Comparison of ENCODE assay signal across 8 cellular contexts in genomic region chr2:233387667-233388528, GRCh38. TPM values are rescaled to one million over a fixed set of nuclear protein-coding genes. Genes with fewer than 3 reads are reported as not detected.
A peak's percentile ranks its signal among the peaks of the same experiment; 100 is the strongest.
DNase-seq lines count a peak whose midpoint lies in the region; ATAC-seq, FAIRE-seq and TF ChIP-seq lines count a peak whose summit lies in the region.

No MANE protein-coding gene starts in this region.

- H3K4me2 ChIP-seq in H9 (ENCODE audit: insufficient read depth, insufficient read length, low read length) (no peak overlapping the region), astrocyte (ENCODE audit: low read length) (peak overlapping the region; percentile 80)

- H3K79me2 ChIP-seq in H9 (ENCODE audit: insufficient read depth, low read length) (peaks cover 3% of the 10 kb centered on the region; the same call in 1 of the 2 replicates), astrocyte (ENCODE audit: insufficient read depth, low read length) (peaks cover 16% of the 10 kb centered on the region)

- H3K36me3 Mint-ChIP-seq in H9 (ENCODE audit: insufficient read depth in 1 of 3, low read depth in 3 of 3) (peaks cover 5 to 13% (median 6%) of the 10 kb centered on the region in 3 experiments; a peak in 5 of 7 replicates), astrocyte (ENCODE audit: low read depth, unreplicated experiment) (peaks cover 3% of the 10 kb centered on the region)

- TF ChIP-seq CTCF in H9 (conservative IDR thresholded peaks at IDR 0.05): no peak
- TF ChIP-seq CTCF in astrocyte (IDR thresholded peaks at IDR 0.05; ENCODE audit: insufficient read depth, low read depth, low read length): no peak
- no peak for TF ChIP-seq CTCF in kidney (IDR thresholded peaks at IDR 0.05; ENCODE audit: borderline replicate concordance, extremely low read depth, insufficient read depth)
- TF ChIP-seq CTCF in stomach (IDR thresholded peaks at IDR 0.05): no peak

- H3K4me1 Mint-ChIP-seq in H9 (peaks cover 9 to 17% of the 10 kb centered on the region in 2 experiments), astrocyte (ENCODE audit: low read depth, unreplicated experiment) (peaks cover 20% of the 10 kb centered on the region)

- no peak overlapping the region for H3K27ac ChIP-seq in H9 (ENCODE audit: insufficient read length, low read depth, low read length)
- peak overlapping the region; percentile 58 for H3K27ac ChIP-seq in astrocyte (ENCODE audit: low read depth, low read length)
- H3K27ac ChIP-seq in kidney (ENCODE audit: low read depth in 2 of 2, low read length in 2 of 2): peak overlapping the region; percentile 68 to 73
- peak overlapping the region; percentile 52 to 92 (median 80) for H3K27ac ChIP-seq in stomach

- H2BK20ac ChIP-seq in H9 (ENCODE audit: low read depth, low read length, poor library complexity, severe bottlenecking): no peak overlapping the region

- H3K4me3 Mint-ChIP-seq in H9 (no peak overlapping the region), astrocyte (ENCODE audit: unreplicated experiment) (no peak overlapping the region)

- H4K5ac ChIP-seq in H9 (ENCODE audit: insufficient read length, low read depth, low read length): no peak overlapping the region

- H3K9me3 Mint-ChIP-seq in H9: no peaks in the 10 kb centered on the region
- no peaks in the 10 kb centered on the region for H3K9me3 Mint-ChIP-seq in astrocyte (ENCODE audit: unreplicated experiment)

- H3K79me1 ChIP-seq in H9 (ENCODE audit: insufficient read depth, low read depth, low read length, poor library complexity, severe bottlenecking): no peaks in the 10 kb centered on the region

- ATAC-seq in HG03159 (IDR thresholded peaks at IDR 0.05; ENCODE audit: unreplicated experiment): no peak
- no peak for ATAC-seq in GM18858 (IDR thresholded peaks at IDR 0.05; ENCODE audit: unreplicated experiment)
- ATAC-seq in HG03520 (IDR thresholded peaks at IDR 0.05; ENCODE audit: unreplicated experiment): no peak

- no peak overlapping the region for H3K18ac ChIP-seq in H9 (ENCODE audit: insufficient read length, low read depth, low read length)

- no CpG with 5 or more reads among the region's 25 CpGs for WGBS in H9 (ENCODE audit: extremely low coverage, insufficient read length, low lambda C conversion rate)
- WGBS in stomach, 5 donors: 35 to 47% (median 43%) methylated on average over 24 to 25 of the region's 25 CpGs

- no peak for TF ChIP-seq EP300 in stomach (IDR thresholded peaks at IDR 0.05)

- no peak overlapping the region; the same call in 1 of the 2 replicates for H3K14ac ChIP-seq in H9 (ENCODE audit: insufficient read depth, low read length)

- H4K91ac ChIP-seq in H9 (ENCODE audit: insufficient read length, low read depth, low read length): no peak overlapping the region

- intact Hi-C loops in kidney (cut with DNase I): no loop called here
- intact Hi-C loops in stomach (cut with DNase I; ENCODE audit: low total_unique reads): no loop called here

- H2BK5ac ChIP-seq in H9 (ENCODE audit: insufficient read length, low read length): no peak overlapping the region

- no peak overlapping the region for H2BK15ac ChIP-seq in H9 (ENCODE audit: low read depth, low read length)

- H2AK5ac ChIP-seq in H9 (ENCODE audit: insufficient read length, low read length): no peak overlapping the region

- H4K20me1 ChIP-seq in H9 (ENCODE audit: control insufficient read depth, insufficient read depth, insufficient read length) (no peaks in the 10 kb centered on the region), astrocyte (ENCODE audit: insufficient read depth, low read length) (peaks cover 46% of the 10 kb centered on the region)

- H2BK120ac ChIP-seq in H9 (ENCODE audit: low read depth, low read length, poor library complexity, severe bottlenecking): no peak overlapping the region

- FAIRE-seq in astrocyte (lab: Jason Lieb, UNC) (peak; percentile 66), kidney (lab: Jason Lieb, UNC) (no peak)

- no peak overlapping the region for H4K8ac ChIP-seq in H9 (replicated peaks; ENCODE audit: insufficient read length, low read depth, low read length)

- H3K27me3 Mint-ChIP-seq in H9 (ENCODE audit: low read depth) (no peaks in the 10 kb centered on the region), astrocyte (ENCODE audit: low read depth, unreplicated experiment) (no peaks in the 10 kb centered on the region)

- H3K56ac ChIP-seq in H9 (ENCODE audit: insufficient read length, low read depth, low read length): no peak overlapping the region

- no peaks in the 10 kb centered on the region for H3K27me3 ChIP-seq in H9 (ENCODE audit: insufficient read depth, low read length)
- no peaks in the 10 kb centered on the region for H3K27me3 ChIP-seq in astrocyte (ENCODE audit: insufficient read depth, low read length)
- no peaks in the 10 kb centered on the region for H3K27me3 ChIP-seq in stomach

- H3T11ph ChIP-seq in H9 (ENCODE audit: low read length): no peak overlapping the region

- H3K4ac ChIP-seq in H9 (ENCODE audit: low read depth, low read length): no peak overlapping the region

- DNase-seq in H9 (no peak), astrocyte (ENCODE audit: low read depth) (peak; percentile 91), kidney (peak; percentile 94), stomach (peak; percentile 88)
- DNase-seq in activated CD4-positive, alpha-beta T cell treated with anti-CD3 and anti-CD28 coated beads, Interleukin-2, amount 50 U/mL, for 48 hours: no peak

- H3K27ac Mint-ChIP-seq in H9 (peak overlapping the region in 2 of 3 experiments; percentile 36 to 73; a peak in 3 of 7 replicates), astrocyte (ENCODE audit: unreplicated experiment) (no peak overlapping the region)

- H3K4me1 ChIP-seq in H9 (ENCODE audit: insufficient read depth, low read length) (no peaks in the 10 kb centered on the region), astrocyte (ENCODE audit: insufficient read depth, low read length) (peaks cover 23% of the 10 kb centered on the region), kidney (ENCODE audit: control insufficient read depth in 1 of 2, insufficient read depth in 1 of 2, low read depth in 1 of 2, low read length in 2 of 2) (peaks cover 0 to 14% of the 10 kb centered on the region in 2 donors), stomach (peaks cover 37 to 66% (median 51%) of the 10 kb centered on the region in 4 donors)

- H3K23ac ChIP-seq in H9 (ENCODE audit: insufficient read length, low read depth, low read length): no peak overlapping the region

- no peaks in the 10 kb centered on the region for H3K9me3 ChIP-seq in H9 (ENCODE audit: control insufficient read depth, low read depth, low read length)
- H3K9me3 ChIP-seq in astrocyte (ENCODE audit: insufficient read depth, low read depth, low read length): no peaks in the 10 kb centered on the region
- no peaks in the 10 kb centered on the region for H3K9me3 ChIP-seq in kidney (ENCODE audit: control insufficient read depth in 1 of 2, low read length in 2 of 2)
- H3K9me3 ChIP-seq in stomach: no peaks in the 10 kb centered on the region

- no peak overlapping the region for H2AFZ ChIP-seq in H9 (ENCODE audit: low read length)
- peak overlapping the region; percentile 39 for H2AFZ ChIP-seq in astrocyte (ENCODE audit: low read depth, low read length)

- H3K23me2 ChIP-seq in H9 (ENCODE audit: insufficient read length, low read depth, low read length, poor library complexity, severe bottlenecking): no peaks in the 10 kb centered on the region

- no peak overlapping the region for H3K9ac ChIP-seq in H9 (ENCODE audit: extremely low read depth, insufficient read length, low read length)
- peak overlapping the region; percentile 62 for H3K9ac ChIP-seq in astrocyte (ENCODE audit: low read length)
- H3K9ac ChIP-seq in kidney (ENCODE audit: low read length in 2 of 2): peak overlapping the region in 1 of 2 donors; percentile 47

- no peak for TF ChIP-seq POLR2A in stomach (IDR thresholded peaks at IDR 0.05)

- H2BK12ac ChIP-seq in H9 (ENCODE audit: insufficient read length, low read depth, low read length): no peak overlapping the region

- H3K36me3 ChIP-seq in astrocyte (ENCODE audit: insufficient read depth, low read length): no peaks in the 10 kb centered on the region
- H3K36me3 ChIP-seq in kidney (ENCODE audit: control insufficient read depth in 1 of 2, insufficient read depth in 2 of 2, low read length in 2 of 2): peaks cover 0 to 4% of the 10 kb centered on the region in 2 donors
- peaks cover 12 to 29% (median 23%) of the 10 kb centered on the region in 4 donors for H3K36me3 ChIP-seq in stomach

- H3K4me3 ChIP-seq in astrocyte (ENCODE audit: insufficient read depth, low read depth, low read length): peak overlapping the region; percentile 31
- peak overlapping the region in 1 of 2 donors; percentile 19 for H3K4me3 ChIP-seq in kidney (ENCODE audit: low read length in 2 of 2)
- peak overlapping the region in 2 of 4 donors; percentile 19 for H3K4me3 ChIP-seq in stomach

RNA-seq across cellular contexts. Expression of gene DGKD, which starts 33.6 kb away (rescaled TPM):
- total RNA-seq in H9 (2021) (18.1 and 20.7 TPM in 2 replicates), astrocyte (17.7 and 18.1 TPM in 2 replicates), kidney (32.3 TPM), stomach (100 to 1,000 TPM; 191 to 471 (median 216) TPM)
- polyA plus RNA-seq in kidney (ENCODE audit: insufficient read depth, low read depth, low replicate concordance) (2.6 TPM), stomach (10 to 100 TPM; 21.9 to 85.4 (median 25.2) TPM)

Comparison
In these comparisons a context has a peak if more than half of its experiments do, and no peak if none do; other contexts are left out.
1. DNase-seq: peak in astrocyte (single experiment), kidney (single experiment) and stomach (single experiment); none in H9 (single experiment) and activated CD4-positive, alpha-beta T cell treated with anti-CD3 and anti-CD28 coated beads, Interleukin-2, amount 50 U/mL, for 48 hours (0 of 2).